ENCODE assay signal across 16 cellular contexts in the genomic region with DNA sequence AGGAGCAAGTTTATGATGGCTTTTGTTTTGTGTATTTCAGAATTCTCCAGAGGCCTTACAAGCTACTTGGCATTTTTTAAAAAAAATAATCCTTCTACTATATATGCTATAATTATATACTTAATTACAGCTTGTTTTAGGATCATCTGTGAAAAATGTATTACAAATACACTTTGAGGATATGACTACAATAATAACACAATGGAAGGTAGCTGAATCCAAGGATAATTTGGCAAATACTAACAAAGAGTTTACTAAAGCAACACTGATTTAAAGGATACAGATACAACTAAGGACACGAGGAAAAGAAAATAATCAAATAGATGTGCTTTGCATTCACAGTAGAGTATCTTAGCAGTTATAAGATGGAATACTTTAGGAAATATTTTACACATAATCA.
DNase-seq lines count a peak whose midpoint lies in the region; ATAC-seq and TF ChIP-seq lines count a peak whose summit lies in the region.
"Had no signal": no experiment of that assay in that cellular context is flagged by ENCODE, and none has a peak within 500 bp of the region (broad histone marks: within the 10 kb centered on the region; RNA-seq: fewer than 3 reads in every experiment).

No MANE protein-coding gene starts in this region.

- no peak for TF ChIP-seq CTCF in osteocyte (IDR thresholded peaks at IDR 0.05)
- no peak for TF ChIP-seq CTCF in uterus (IDR thresholded peaks at IDR 0.05)

- no peaks in the 10 kb centered on the region for H3K27me3 ChIP-seq in uterus

- peak overlapping the region; percentile 47 for H3K27ac Mint-ChIP-seq in osteocyte (ENCODE audit: unreplicated experiment)
- no peak overlapping the region for H3K27ac Mint-ChIP-seq in naive thymus-derived CD8-positive, alpha-beta T cell
- H3K27ac Mint-ChIP-seq: CD4-positive, alpha-beta T cell had no signal

- TF ChIP-seq POLR2A in uterus (IDR thresholded peaks at IDR 0.05): no peak

- H3K4me1 Mint-ChIP-seq in osteocyte (ENCODE audit: unreplicated experiment): peaks cover 66% of the 10 kb centered on the region
- no peaks in the 10 kb centered on the region for H3K4me1 Mint-ChIP-seq in naive thymus-derived CD8-positive, alpha-beta T cell

- H3K36me3 ChIP-seq in uterus: no peaks in the 10 kb centered on the region
- H3K36me3 ChIP-seq: HAP-1 had no signal

- no peaks in the 10 kb centered on the region for H3K9me3 ChIP-seq in uterus
- H3K9me3 ChIP-seq: A549, HAP-1 had no signal

- peak overlapping the region; percentile 83 to 96 for H3K27ac ChIP-seq in uterus
- H3K27ac ChIP-seq: C4-2B had no signal

- no peak for ATAC-seq in naive thymus-derived CD8-positive, alpha-beta T cell
- ATAC-seq: A549, K562 had no signal

- peaks cover 2% of the 10 kb centered on the region for H3K36me3 Mint-ChIP-seq in osteocyte (ENCODE audit: unreplicated experiment)
- H3K36me3 Mint-ChIP-seq in naive thymus-derived CD8-positive, alpha-beta T cell: no peaks in the 10 kb centered on the region

- H3K27me3 Mint-ChIP-seq in osteocyte (ENCODE audit: unreplicated experiment): no peaks in the 10 kb centered on the region
- peaks cover 0 to 1% (median 0%) of the 10 kb centered on the region in 5 donors for H3K27me3 Mint-ChIP-seq in naive thymus-derived CD8-positive, alpha-beta T cell
- H3K27me3 Mint-ChIP-seq: CD4-positive, alpha-beta T cell had no signal

- peaks cover 3% of the 10 kb centered on the region for H3K9me3 Mint-ChIP-seq in osteocyte (ENCODE audit: unreplicated experiment)
- no peaks in the 10 kb centered on the region for H3K9me3 Mint-ChIP-seq in naive thymus-derived CD8-positive, alpha-beta T cell
- H3K9me3 Mint-ChIP-seq: CD4-positive, alpha-beta T cell had no signal

- H3K4me3 ChIP-seq in uterus: no peak overlapping the region
- H3K4me3 ChIP-seq: A549, GM23248, HAP-1, K562 had no signal

- POLR2A ChIA-PET in naive thymus-derived CD8-positive, alpha-beta T cell (lab: Charles Lee): no interaction called here

- peaks cover 0 to 7% of the 10 kb centered on the region in 2 donors for H3K4me1 ChIP-seq in uterus

- no peak overlapping the region for H3K4me3 Mint-ChIP-seq in osteocyte (ENCODE audit: unreplicated experiment)
- no peak overlapping the region for H3K4me3 Mint-ChIP-seq in naive thymus-derived CD8-positive, alpha-beta T cell
- H3K4me3 Mint-ChIP-seq: CD4-positive, alpha-beta T cell had no signal

- peak; percentile 55 for DNase-seq in NCI-H69 (lab: John Stamatoyannopoulos, UW)
- peak; percentile 65 for DNase-seq in dermis blood vessel endothelial cell
- DNase-seq in osteocyte (ENCODE audit: extremely low spot score, unreplicated experiment): no peak
- DNase-seq in uterus: no peak
- DNase-seq in DMS 273 treated with DMSO at 0.1 percent for 48 hours (lab: John Stamatoyannopoulos, UW): no peak
- DNase-seq in NCI-H510A (lab: John Stamatoyannopoulos, UW): no peak
- no peak for DNase-seq in naive thymus-derived CD8-positive, alpha-beta T cell
- no peak for DNase-seq in NCI-H187 (lab: John Stamatoyannopoulos, UW)
- DNase-seq: AML-193; CD4-positive, alpha-beta T cell; GDM1; GM23248 had no signal

- intact Hi-C loops in uterus (cut with DNase I; ENCODE audit: low total_unique reads): no loop called here

Comparison
In these comparisons a context has a peak if more than half of its experiments do, and no peak if none do; other contexts are left out.
1. DNase-seq: peak in NCI-H69 (single experiment) and dermis blood vessel endothelial cell (single experiment); none in osteocyte (single experiment), uterus (0 of 2), DMS 273 treated with DMSO at 0.1 percent for 48 hours (single experiment), NCI-H510A (single experiment), naive thymus-derived CD8-positive, alpha-beta T cell (0 of 10) and NCI-H187 (0 of 2).